ENCODE assay signal across 22 cellular contexts in the genomic region with DNA sequence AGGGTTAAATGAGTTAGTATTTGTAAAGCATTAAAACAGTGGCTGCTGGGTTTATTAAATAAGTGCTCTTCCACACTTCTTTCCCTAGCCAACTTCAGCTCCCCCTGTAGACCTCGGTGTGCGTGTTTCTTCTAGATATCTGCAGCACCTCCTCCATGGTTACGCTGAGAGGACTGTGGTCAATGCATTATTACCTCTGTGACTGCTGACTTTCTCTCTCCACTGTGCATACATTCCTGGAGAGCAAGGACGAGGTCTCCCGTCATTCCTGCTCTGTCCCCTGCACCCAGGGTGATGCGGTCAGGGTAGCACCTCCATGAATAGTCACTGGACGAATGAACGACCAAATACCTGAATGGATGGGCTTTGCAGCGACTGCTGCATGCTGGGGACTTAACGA.
"Had no signal": no experiment of that assay in that cellular context is flagged by ENCODE, and none has a peak within 500 bp of the region (broad histone marks: within the 10 kb centered on the region; RNA-seq: fewer than 3 reads in every experiment).

No MANE protein-coding gene starts in this region.

- H3K27ac Mint-ChIP-seq: natural killer cell had no signal

- FAIRE-seq: endometrium, islet of Langerhans had no signal

- H3K36me3 ChIP-seq: esophagus muscularis mucosa, gastrocnemius medialis, heart right ventricle, neutrophil, spleen, tibial nerve had no signal

- DNase-seq: effector memory CD4-positive, alpha-beta T cell; heart right ventricle; hypothalamus; kidney glomerular epithelial cell; mammary epithelial cell; natural killer cell; psoas muscle; retina; spleen; stimulated activated CD4-positive, alpha-beta T cell treated with anti-CD3 and anti-CD28 coated beads, Interleukin-15, amount 100 ng/mL, for 24 hours; stimulated activated CD4-positive, alpha-beta T cell treated with anti-CD3 and anti-CD28 coated beads, Interleukin-1b, Interleukin-23, amount 100 ng/mL, for 48 hours; stimulated activated CD4-positive, alpha-beta T cell treated with anti-CD3 and anti-CD28 coated beads, Interleukin-4, amount 100 ng/mL, for 4 hours; stimulated activated naive B cell treated with anti-CD40 and anti-IgM and Interleukin-4, amounts not matched to agents 10 μg/mL and 1 μg/mL and 100 μg/mL, for 72 hours; stimulated activated naive CD8-positive, alpha-beta T cell treated with anti-CD3 and anti-CD28 coated beads, Interleukin-15, amount 100 ng/mL, for 72 hours; testis had no signal

- H3K9me3 ChIP-seq: esophagus muscularis mucosa, gastrocnemius medialis, heart right ventricle, neutrophil, psoas muscle, spleen, testis, tibial nerve had no signal

- H3K9me3 Mint-ChIP-seq: natural killer cell; stimulated activated naive B cell treated with anti-CD40 and anti-IgM and Interleukin-4, amounts not matched to agents 10 μg/mL and 1 μg/mL and 100 μg/mL, for 72 hours; stimulated activated naive CD8-positive, alpha-beta T cell treated with anti-CD3 and anti-CD28 coated beads, Interleukin-15, amount 100 ng/mL, for 72 hours had no signal

- H3K4me3 ChIP-seq: esophagus muscularis mucosa, gastrocnemius medialis, heart right ventricle, psoas muscle, spleen, testis, tibial nerve had no signal

- H3K27me3 Mint-ChIP-seq: stimulated activated naive B cell treated with anti-CD40 and anti-IgM and Interleukin-4, amounts not matched to agents 10 μg/mL and 1 μg/mL and 100 μg/mL, for 72 hours had no signal

- H3K27ac ChIP-seq: esophagus muscularis mucosa, gastrocnemius medialis, heart right ventricle, neutrophil, psoas muscle, testis, tibial nerve had no signal

- H3K4me3 Mint-ChIP-seq: natural killer cell; stimulated activated naive B cell treated with anti-CD40 and anti-IgM and Interleukin-4, amounts not matched to agents 10 μg/mL and 1 μg/mL and 100 μg/mL, for 72 hours; stimulated activated naive CD8-positive, alpha-beta T cell treated with anti-CD3 and anti-CD28 coated beads, Interleukin-15, amount 100 ng/mL, for 72 hours had no signal

- ATAC-seq: gastrocnemius medialis; heart right ventricle; natural killer cell; psoas muscle; sciatic nerve; stimulated activated naive B cell treated with anti-CD40 and anti-IgM and Interleukin-4, amounts not matched to agents 10 μg/mL and 1 μg/mL and 100 μg/mL, for 72 hours; stimulated activated naive CD8-positive, alpha-beta T cell treated with anti-CD3 and anti-CD28 coated beads, Interleukin-15, amount 100 ng/mL, for 72 hours had no signal

- H3K4me1 ChIP-seq: psoas muscle had no signal

- H3K27me3 ChIP-seq: esophagus muscularis mucosa, gastrocnemius medialis, testis, tibial nerve had no signal

- H3K36me3 Mint-ChIP-seq: natural killer cell; stimulated activated naive B cell treated with anti-CD40 and anti-IgM and Interleukin-4, amounts not matched to agents 10 μg/mL and 1 μg/mL and 100 μg/mL, for 72 hours had no signal

- H3K4me1 Mint-ChIP-seq: natural killer cell had no signal
